Comparison of ENCODE assay signal across 8 cellular contexts in the genomic region with DNA sequence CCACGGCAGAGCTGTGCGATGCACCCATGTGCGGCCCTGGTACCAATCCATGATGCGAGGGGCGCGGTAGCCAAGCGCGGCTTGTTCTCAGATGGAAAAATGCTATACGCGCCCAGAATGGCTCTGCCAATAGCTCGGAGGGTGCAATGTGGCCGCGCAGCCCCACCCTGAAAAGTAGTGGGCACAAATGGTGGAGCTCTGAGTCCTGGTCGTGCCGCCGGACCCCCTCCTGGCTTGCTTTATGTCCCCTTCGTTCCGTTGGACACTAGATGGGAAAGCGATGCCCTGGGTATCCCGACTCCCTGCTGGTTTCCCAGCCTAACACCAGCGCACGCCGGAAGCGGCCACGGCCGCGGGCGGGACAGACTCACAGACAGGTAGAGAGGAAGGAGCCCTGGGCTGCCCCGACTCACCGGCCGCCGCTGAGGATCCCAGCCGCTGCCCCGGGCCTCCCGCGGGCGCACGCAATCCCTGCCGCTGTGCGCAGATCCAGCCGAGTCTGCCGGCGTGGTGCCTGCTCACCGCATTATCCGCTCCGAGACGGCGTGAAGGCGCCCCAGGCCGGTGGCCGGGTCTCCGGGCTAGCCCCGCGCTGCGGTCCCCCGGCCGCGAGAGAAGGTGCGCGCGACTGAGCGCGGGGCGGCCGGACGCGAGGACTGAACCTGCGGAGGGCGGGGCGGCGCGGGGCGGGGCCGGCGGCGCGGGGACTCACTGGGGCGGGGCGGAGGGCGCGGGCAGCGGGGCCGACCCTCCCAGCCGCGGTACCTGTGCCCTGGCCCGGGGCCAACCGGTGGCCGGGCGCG. TPM values are rescaled to one million over a fixed set of nuclear protein-coding genes. Genes with fewer than 3 reads are reported as not detected.
A peak's percentile ranks its signal among the peaks of the same experiment; 100 is the strongest.
DNase-seq lines count a peak whose midpoint lies in the region; ATAC-seq and TF ChIP-seq lines count a peak whose summit lies in the region.

A gene with protein sequence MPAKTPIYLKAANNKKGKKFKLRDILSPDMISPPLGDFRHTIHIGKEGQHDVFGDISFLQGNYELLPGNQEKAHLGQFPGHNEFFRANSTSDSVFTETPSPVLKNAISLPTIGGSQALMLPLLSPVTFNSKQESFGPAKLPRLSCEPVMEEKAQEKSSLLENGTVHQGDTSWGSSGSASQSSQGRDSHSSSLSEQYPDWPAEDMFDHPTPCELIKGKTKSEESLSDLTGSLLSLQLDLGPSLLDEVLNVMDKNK (minus strand): TSS at position 630 of the 803 bp plus-strand sequence. CDS start 25,055 bp downstream, outside the sequence.

- under 1% methylated on average over 85 of the region's 90 CpGs for WGBS in smooth muscle cell (ENCODE audit: low lambda C conversion rate)

- H3K9me3 Mint-ChIP-seq in T-helper 2 cell treated with Interferon-gamma antibody and Interleukin-4, amounts not matched to agents 5 μg/mL and 100 μg/mL, for 36 hours: no peaks in the 10 kb centered on the region

- H3F3A ChIP-seq in Loucy (ENCODE audit: low read depth) (no peaks in the 10 kb centered on the region), smooth muscle cell (ENCODE audit: low read depth) (peaks cover 6% of the 10 kb centered on the region)

- H3K4me1 Mint-ChIP-seq in T-helper 2 cell treated with Interferon-gamma antibody and Interleukin-4, amounts not matched to agents 5 μg/mL and 100 μg/mL, for 36 hours (ENCODE audit: low read depth): peaks cover 45% of the 10 kb centered on the region

- peaks cover 52% of the 10 kb centered on the region for H4K20me1 ChIP-seq in Loucy (ENCODE audit: insufficient read depth, low read length, poor library complexity, severe bottlenecking)
- H4K20me1 ChIP-seq in smooth muscle cell (ENCODE audit: low read depth): peaks cover 50% of the 10 kb centered on the region

- H3K36me3 ChIP-seq in Loucy (ENCODE audit: insufficient read depth, low read length) (no peaks in the 10 kb centered on the region), iPS-18a (ENCODE audit: control insufficient read depth, low read depth, low read length) (no peaks in the 10 kb centered on the region), smooth muscle cell (ENCODE audit: low read depth) (no peaks in the 10 kb centered on the region)

- peaks cover 5% of the 10 kb centered on the region for H3K36me3 Mint-ChIP-seq in T-helper 2 cell treated with Interferon-gamma antibody and Interleukin-4, amounts not matched to agents 5 μg/mL and 100 μg/mL, for 36 hours (ENCODE audit: low read depth)

- H3K27me3 ChIP-seq in Loucy (ENCODE audit: insufficient read depth, low read length, poor library complexity, severe bottlenecking) (no peaks in the 10 kb centered on the region), iPS-18a (ENCODE audit: control insufficient read depth, insufficient read depth, low read length) (peaks cover 6% of the 10 kb centered on the region), smooth muscle cell (ENCODE audit: low read depth) (no peaks in the 10 kb centered on the region)

- H3K4me3 ChIP-seq in Loucy (ENCODE audit: low read length, poor library complexity, severe bottlenecking): peak within 1 kb of the TSS; percentile 96
- peak within 1 kb of the TSS; percentile 89 for H3K4me3 ChIP-seq in astrocyte of the spinal cord (ENCODE audit: low read depth, low read length)
- H3K4me3 ChIP-seq in iPS-18a (ENCODE audit: low read length): peak within 1 kb of the TSS; percentile 97
- peak within 1 kb of the TSS; percentile 82 for H3K4me3 ChIP-seq in smooth muscle cell

- peaks cover 52% of the 10 kb centered on the region for H3K79me2 ChIP-seq in Loucy (ENCODE audit: insufficient read depth, low read length)
- peaks cover 52% of the 10 kb centered on the region for H3K79me2 ChIP-seq in smooth muscle cell (ENCODE audit: low read depth)

- in situ Hi-C loops in astrocyte of the spinal cord (cut with HindIII; ENCODE audit: low sequenced_read_pairs): no loop called here

- H3K9me3 ChIP-seq in Loucy (ENCODE audit: insufficient read depth, low read depth, low read length) (no peaks in the 10 kb centered on the region), iPS-18a (ENCODE audit: control insufficient read depth, low read depth, low read length) (no peaks in the 10 kb centered on the region), smooth muscle cell (replicated peaks; ENCODE audit: low read depth) (no peaks in the 10 kb centered on the region)

- H3K4me1 ChIP-seq in Loucy (ENCODE audit: insufficient read depth, low read length, poor library complexity, severe bottlenecking): peaks cover 51% of the 10 kb centered on the region
- peaks cover 33% of the 10 kb centered on the region for H3K4me1 ChIP-seq in iPS-18a (ENCODE audit: control insufficient read depth, low read depth, low read length)
- H3K4me1 ChIP-seq in smooth muscle cell (ENCODE audit: low read depth): peaks cover 25% of the 10 kb centered on the region

- peak; percentile 37 for ATAC-seq in GM21786 (IDR thresholded peaks at IDR 0.05; ENCODE audit: unreplicated experiment)

- H3K27ac ChIP-seq in iPS-18a (ENCODE audit: low read length): no peak within 1 kb of the TSS
- no peak within 1 kb of the TSS for H3K27ac ChIP-seq in smooth muscle cell (ENCODE audit: low read depth)

- H3K4me2 ChIP-seq in Loucy (ENCODE audit: low read depth, low read length, poor library complexity, severe bottlenecking) (peak within 1 kb of the TSS; percentile 95), smooth muscle cell (peak within 1 kb of the TSS; percentile 96)

- H2AFZ ChIP-seq in Loucy (ENCODE audit: low read length): peak within 1 kb of the TSS; percentile 56
- peak within 1 kb of the TSS; percentile 93 for H2AFZ ChIP-seq in smooth muscle cell (ENCODE audit: low read depth)

- peak within 1 kb of the TSS; percentile 78 for H3K27ac Mint-ChIP-seq in T-helper 2 cell treated with Interferon-gamma antibody and Interleukin-4, amounts not matched to agents 5 μg/mL and 100 μg/mL, for 36 hours

- H3K4me3 Mint-ChIP-seq in T-helper 2 cell treated with Interferon-gamma antibody and Interleukin-4, amounts not matched to agents 5 μg/mL and 100 μg/mL, for 36 hours: peak within 1 kb of the TSS; percentile 95

- no peaks in the 10 kb centered on the region for H3K9me2 ChIP-seq in Loucy (replicated peaks; ENCODE audit: low read depth, low read length)

- TF ChIP-seq CTCF in Loucy (conservative IDR thresholded peaks at IDR 0.05; ENCODE audit: low read length) (no peak), astrocyte of the spinal cord (IDR thresholded peaks at IDR 0.05; ENCODE audit: low read depth, low read length) (no peak), smooth muscle cell (IDR thresholded peaks at IDR 0.05; ENCODE audit: borderline replicate concordance, insufficient read depth, poor library complexity, severe bottlenecking) (no peak)

- no peaks in the 10 kb centered on the region for H3K27me3 Mint-ChIP-seq in T-helper 2 cell treated with Interferon-gamma antibody and Interleukin-4, amounts not matched to agents 5 μg/mL and 100 μg/mL, for 36 hours (ENCODE audit: low read depth)

- DNase-seq in ELR (ENCODE audit: low read depth) (peak; percentile 66), astrocyte of the spinal cord (ENCODE audit: low read depth, low spot score) (no peak), smooth muscle cell (lab: John Stamatoyannopoulos, UW; ENCODE audit: unreplicated experiment) (peak; percentile 37), cerebellar nuclear complex (lab: John Stamatoyannopoulos, UW) (no peak)
- peak; percentile 64 for DNase-seq in T-helper 2 cell treated with Interferon-gamma antibody and Interleukin-4, amounts not matched to agents 5 μg/mL and 100 μg/mL, for 36 hours (ENCODE audit: low spot score)

- H3K9ac ChIP-seq in Loucy (ENCODE audit: low read depth, low read length, poor library complexity, severe bottlenecking) (peak within 1 kb of the TSS; percentile 91), iPS-18a (ENCODE audit: low read length) (peak within 1 kb of the TSS; percentile 77), smooth muscle cell (ENCODE audit: low read depth) (peak within 1 kb of the TSS; percentile 57)

RNA-seq across cellular contexts. Expression of the gene that starts here (rescaled TPM):
- 45.0 and 51.1 TPM in 2 replicates for total RNA-seq in smooth muscle cell
- polyA plus RNA-seq in smooth muscle cell: 40.0 and 71.3 TPM in 2 replicates

Comparison
In these comparisons a context has a peak if more than half of its experiments do, and no peak if none do; other contexts are left out.
1. DNase-seq: peak in ELR (single experiment), T-helper 2 cell treated with Interferon-gamma antibody and Interleukin-4, amounts not matched to agents 5 μg/mL and 100 μg/mL, for 36 hours (single experiment) and smooth muscle cell (single experiment); none in astrocyte of the spinal cord (single experiment) and cerebellar nuclear complex (0 of 2).
2. Peak in every context shown above with its lines, with median percentiles within 50 percentile points of each other: H3K4me3 ChIP-seq and H3K9ac ChIP-seq.